8 cellular contexts compared by ENCODE assay signal in genomic region chr2:111494288-111494980, GRCh38.
DNase-seq lines count a peak whose midpoint lies in the region; ATAC-seq, FAIRE-seq and TF ChIP-seq lines count a peak whose summit lies in the region.
"Not testable (repeated sequence)": the region's sequence is repeated elsewhere in the genome, so short reads cannot be mapped to it uniquely, and the experiment has no call there.

No MANE protein-coding gene starts in this region.

- H3K4me3 ChIP-seq in A549 = peak overlapping the region; percentile 57
- H3K4me3 ChIP-seq in OCI-LY3 (ENCODE audit: low read length) = peak overlapping the region; percentile 73
- H3K4me3 ChIP-seq in endodermal cell (ENCODE audit: low read length) = not testable (repeated sequence)
- peak overlapping the region; percentile 46 for H3K4me3 ChIP-seq in skeletal muscle cell (ENCODE audit: low read depth, low read length)

- H3K79me2 ChIP-seq in OCI-LY3 (ENCODE audit: low read length) = not testable (repeated sequence)

- CTCF ChIA-PET in A549 (lab: Yijun Ruan, JAX) = not testable (repeated sequence)

- TF ChIP-seq POLR2A in A549 (IDR thresholded peaks at IDR 0.05; ENCODE audit: low read length) = not testable (repeated sequence)

- H3K9me3 ChIP-seq in A549; OCI-LY3 (ENCODE audit: insufficient read depth, low read length); endodermal cell (ENCODE audit: control insufficient read depth, low read length): not testable (repeated sequence)

- not testable (repeated sequence) for TF ChIP-seq RAD21 in A549 (conservative IDR thresholded peaks at IDR 0.05 in 1 of 2, IDR thresholded peaks at IDR 0.05 in 1 of 2)

- H3K36me3 Mint-ChIP-seq in activated T-helper 2 cell treated with anti-CD3 and anti-CD28 coated beads, Interferon-gamma antibody, Interleukin-2, Interleukin-4, amounts not matched to agents 10 μg/mL and 5 μg/mL and 100 μg/mL, durations not matched to agents 14 hours and 24 hours and 36 hours (ENCODE audit: low read depth) = peaks cover 11% of the 10 kb centered on the region
- not testable (repeated sequence) for H3K36me3 Mint-ChIP-seq in endodermal cell (ENCODE audit: low read depth)

- H3K4me3 Mint-ChIP-seq in activated T-helper 2 cell treated with anti-CD3 and anti-CD28 coated beads, Interferon-gamma antibody, Interleukin-2, Interleukin-4, amounts not matched to agents 10 μg/mL and 5 μg/mL and 100 μg/mL, durations not matched to agents 14 hours and 24 hours and 36 hours (ENCODE audit: low read depth) = peak overlapping the region; percentile 69
- not testable (repeated sequence) for H3K4me3 Mint-ChIP-seq in endodermal cell

- TF ChIP-seq EP300 in A549 (IDR thresholded peaks at IDR 0.05) = not testable (repeated sequence)

- TF ChIP-seq CTCF in A549 (IDR thresholded peaks at IDR 0.05); OCI-LY3 (IDR thresholded peaks at IDR 0.05; ENCODE audit: low read depth, low read length); endodermal cell (conservative IDR thresholded peaks at IDR 0.05): not testable (repeated sequence)

- H3K4me1 Mint-ChIP-seq in activated T-helper 2 cell treated with anti-CD3 and anti-CD28 coated beads, Interferon-gamma antibody, Interleukin-2, Interleukin-4, amounts not matched to agents 10 μg/mL and 5 μg/mL and 100 μg/mL, durations not matched to agents 14 hours and 24 hours and 36 hours (ENCODE audit: low read depth) = peaks cover 23% of the 10 kb centered on the region
- not testable (repeated sequence) for H3K4me1 Mint-ChIP-seq in endodermal cell

- not testable (repeated sequence) for H4K20me1 ChIP-seq in OCI-LY3 (ENCODE audit: insufficient read depth, low read length)

- not testable (repeated sequence) for DNase-seq in A549 (ENCODE audit: low read depth in 1 of 2, low spot score in 1 of 2); endodermal cell; left lobe of liver (ENCODE audit: low spot score); skeletal muscle cell (ENCODE audit: low read depth)
- DNase-seq in activated T-helper 2 cell treated with anti-CD3 and anti-CD28 coated beads, Interferon-gamma antibody, Interleukin-2, Interleukin-4, amounts not matched to agents 10 μg/mL and 5 μg/mL and 100 μg/mL, durations not matched to agents 14 hours and 24 hours and 36 hours (ENCODE audit: low spot score) = peak; percentile 26

- POLR2A ChIA-PET in A549 (lab: Yijun Ruan, JAX) = not testable (repeated sequence)

- not testable (repeated sequence) for FAIRE-seq in A549 (lab: Jason Lieb, UNC)

- not testable (repeated sequence) for H3K27me3 Mint-ChIP-seq in activated T-helper 2 cell treated with anti-CD3 and anti-CD28 coated beads, Interferon-gamma antibody, Interleukin-2, Interleukin-4, amounts not matched to agents 10 μg/mL and 5 μg/mL and 100 μg/mL, durations not matched to agents 14 hours and 24 hours and 36 hours (ENCODE audit: low read depth); endodermal cell (ENCODE audit: insufficient read depth)

- not testable (repeated sequence) for H3K27me3 ChIP-seq in OCI-LY3 (ENCODE audit: low read depth, low read length); endodermal cell (ENCODE audit: control insufficient read depth, insufficient read depth, low read length, poor library complexity, severe bottlenecking)

- peak overlapping the region; percentile 49 for H3K27ac Mint-ChIP-seq in activated T-helper 2 cell treated with anti-CD3 and anti-CD28 coated beads, Interferon-gamma antibody, Interleukin-2, Interleukin-4, amounts not matched to agents 10 μg/mL and 5 μg/mL and 100 μg/mL, durations not matched to agents 14 hours and 24 hours and 36 hours
- not testable (repeated sequence) for H3K27ac Mint-ChIP-seq in endodermal cell

- intact Hi-C loops in activated T-helper 2 cell treated with anti-CD3 and anti-CD28 coated beads, Interferon-gamma antibody, Interleukin-2, Interleukin-4, amounts not matched to agents 10 μg/mL and 5 μg/mL and 100 μg/mL, durations not matched to agents 14 hours and 24 hours and 36 hours (cut with micrococcal nuclease) = loop anchor here (5.0 kb wide), 1 partner anchor 133 kb away; no protein-coding TSS in a partner anchor

- H2AFZ ChIP-seq in OCI-LY3 (ENCODE audit: low read depth, low read length) = not testable (repeated sequence)

- H3K36me3 ChIP-seq in OCI-LY3 (replicated peaks; ENCODE audit: low read depth, low read length); endodermal cell (ENCODE audit: control insufficient read depth, insufficient read depth, low read length): not testable (repeated sequence)

- 1% methylated on average over 8 of the region's 14 CpGs for WGBS in A549 (ENCODE audit: missing lambda C conversion rate)
- WGBS in endodermal cell (ENCODE audit: insufficient coverage in 1 of 2, insufficient read length in 1 of 2), 2 experiments = 26% methylated on average over 4 of the region's 14 CpGs; no CpG with 5 or more reads in 1 of the 2 experiments

- H3K9me3 Mint-ChIP-seq in activated T-helper 2 cell treated with anti-CD3 and anti-CD28 coated beads, Interferon-gamma antibody, Interleukin-2, Interleukin-4, amounts not matched to agents 10 μg/mL and 5 μg/mL and 100 μg/mL, durations not matched to agents 14 hours and 24 hours and 36 hours; endodermal cell: not testable (repeated sequence)

- H3K4me2 ChIP-seq in A549 (peak overlapping the region; percentile 77), OCI-LY3 (ENCODE audit: low read length) (peak overlapping the region; percentile 64)

- H3K4me1 ChIP-seq in A549 (peaks cover 25% of the 10 kb centered on the region), OCI-LY3 (ENCODE audit: low read length) (peaks cover 18% of the 10 kb centered on the region)
- not testable (repeated sequence) for H3K4me1 ChIP-seq in endodermal cell (ENCODE audit: control insufficient read depth, insufficient read depth, low read length)

- H3K27ac ChIP-seq in A549 = peak overlapping the region; percentile 78 to 90
- H3K27ac ChIP-seq in OCI-LY3 (ENCODE audit: low read length) = peak overlapping the region; percentile 67
- peak overlapping the region; percentile 49 for H3K27ac ChIP-seq in endodermal cell (ENCODE audit: low read depth, low read length)

- ATAC-seq in A549 (peak; percentile 44 to 51), GM19351 (IDR thresholded peaks at IDR 0.05; ENCODE audit: unreplicated experiment) (peak; percentile 38), HG02885 (IDR thresholded peaks at IDR 0.05; ENCODE audit: poor library complexity, unreplicated experiment) (peak; percentile 45), left lobe of liver (peak; percentile 38)

- H3K9ac ChIP-seq in OCI-LY3 (ENCODE audit: low read length) (peak overlapping the region; percentile 71), endodermal cell (ENCODE audit: extremely low read depth, low read length, poor library complexity, severe bottlenecking) (peak overlapping the region; percentile 38)
